In genomic region chr14:60247994-60248696, GRCh38 we compare ENCODE assay signal across 8 cellular contexts. TPM values are rescaled to one million over a fixed set of nuclear protein-coding genes. Genes with fewer than 3 reads are reported as not detected.
A peak's percentile ranks its signal among the peaks of the same experiment; 100 is the strongest.
DNase-seq lines count a peak whose midpoint lies in the region; ATAC-seq and TF ChIP-seq lines count a peak whose summit lies in the region.

No MANE protein-coding gene starts in this region.

- peaks cover 35 to 48% (median 42%) of the 10 kb centered on the region in 4 donors for H3K4me1 Mint-ChIP-seq in CD4-positive, CD25-positive, alpha-beta regulatory T cell
- H3K4me1 Mint-ChIP-seq in endothelial cell (ENCODE audit: unreplicated experiment), result peaks cover 37% of the 10 kb centered on the region

- H3K4me3 Mint-ChIP-seq in CD4-positive, CD25-positive, alpha-beta regulatory T cell, result peak overlapping the region; percentile 92 to 97 (median 96)
- H3K4me3 Mint-ChIP-seq in endothelial cell (ENCODE audit: unreplicated experiment), result peak overlapping the region; percentile 92

- peak; percentile 75 to 93 (median 85) for DNase-seq in CD4-positive, CD25-positive, alpha-beta regulatory T cell
- DNase-seq in HS-27A (ENCODE audit: low read depth), result peak; percentile 80
- peak; percentile 94 for DNase-seq in NOMO-1 treated with DMSO at 0.1 percent for 48 hours (lab: John Stamatoyannopoulos, UW; ENCODE audit: unreplicated experiment)
- DNase-seq in activated CD8-positive, alpha-beta memory T cell treated with anti-CD3 and anti-CD28 coated beads, Interleukin-2, amount 50 U/mL, for 4 hours, result peak; percentile 77
- peak; percentile 66 for DNase-seq in endothelial cell (ENCODE audit: low spot score)
- DNase-seq in stimulated activated CD8-positive, alpha-beta memory T cell treated with anti-CD3 and anti-CD28 coated beads, Interleukin-15, amount 100 ng/mL, for 24 hours (ENCODE audit: low read depth), result peak; percentile 52

- H3K9me3 Mint-ChIP-seq in CD4-positive, CD25-positive, alpha-beta regulatory T cell, result no peaks in the 10 kb centered on the region
- H3K9me3 Mint-ChIP-seq in endothelial cell (ENCODE audit: unreplicated experiment), result no peaks in the 10 kb centered on the region

- peak overlapping the region; percentile 100 for H3K27ac ChIP-seq in CD4-positive, CD25-positive, alpha-beta regulatory T cell (ENCODE audit: insufficient read depth, low read length, poor library complexity, severe bottlenecking)
- peak overlapping the region; percentile 96 for H3K27ac ChIP-seq in mesodermal cell (ENCODE audit: low read depth, low read length, severe bottlenecking)

- peak; percentile 65 to 68 for ATAC-seq in CD4-positive, CD25-positive, alpha-beta regulatory T cell (ENCODE audit: low read depth in 2 of 2)
- ATAC-seq in GM19467 (IDR thresholded peaks at IDR 0.05; ENCODE audit: unreplicated experiment), result peak; percentile 67

- H3K4me1 ChIP-seq in CD4-positive, CD25-positive, alpha-beta regulatory T cell (ENCODE audit: control insufficient read depth, insufficient read depth, low read length, poor library complexity, severe bottlenecking), result peaks cover 33% of the 10 kb centered on the region
- H3K4me1 ChIP-seq in mesodermal cell (ENCODE audit: control insufficient read depth, insufficient read depth, low read length, poor library complexity, severe bottlenecking), result peaks cover 7% of the 10 kb centered on the region

- H3K9me3 ChIP-seq in CD4-positive, CD25-positive, alpha-beta regulatory T cell (ENCODE audit: control insufficient read depth in 2 of 2, low read length in 2 of 2), result no peaks in the 10 kb centered on the region
- H3K9me3 ChIP-seq in mesodermal cell (ENCODE audit: control insufficient read depth, low read length), result no peaks in the 10 kb centered on the region

- peaks cover 9% of the 10 kb centered on the region for H3K27me3 Mint-ChIP-seq in CD4-positive, CD25-positive, alpha-beta regulatory T cell
- peaks cover 10% of the 10 kb centered on the region for H3K27me3 Mint-ChIP-seq in endothelial cell (ENCODE audit: unreplicated experiment)

- peaks cover 4% of the 10 kb centered on the region for H3K36me3 Mint-ChIP-seq in CD4-positive, CD25-positive, alpha-beta regulatory T cell
- no peaks in the 10 kb centered on the region for H3K36me3 Mint-ChIP-seq in endothelial cell (ENCODE audit: low read depth, unreplicated experiment)

- TF ChIP-seq CTCF in endothelial cell (IDR thresholded peaks at IDR 0.05; ENCODE audit: unreplicated experiment), result no peak

- H3K27me3 ChIP-seq in CD4-positive, CD25-positive, alpha-beta regulatory T cell (ENCODE audit: control insufficient read depth, insufficient read depth, low read length), result no peaks in the 10 kb centered on the region

- H3K4me3 ChIP-seq in CD4-positive, CD25-positive, alpha-beta regulatory T cell (ENCODE audit: low read depth, low read length), result peak overlapping the region; percentile 91
- H3K4me3 ChIP-seq in mesodermal cell (ENCODE audit: extremely low read depth, insufficient read depth, low read length, poor library complexity, severe bottlenecking), result peak overlapping the region; percentile 67

- WGBS in mesodermal cell (ENCODE audit: insufficient coverage in 2 of 2), 2 experiments, result 2 to 6% methylated on average over 21 of the region's 27 CpGs

- no peaks in the 10 kb centered on the region for H3K36me3 ChIP-seq in CD4-positive, CD25-positive, alpha-beta regulatory T cell (ENCODE audit: control insufficient read depth, insufficient read depth, low read length)
- no peaks in the 10 kb centered on the region for H3K36me3 ChIP-seq in mesodermal cell (ENCODE audit: control insufficient read depth, insufficient read depth, low read length)

- H3K27ac Mint-ChIP-seq in CD4-positive, CD25-positive, alpha-beta regulatory T cell, result peak overlapping the region; percentile 99 to 100 (median 99)
- H3K27ac Mint-ChIP-seq in endothelial cell (ENCODE audit: unreplicated experiment), result peak overlapping the region; percentile 98

RNA-seq across cellular contexts. Expression of gene PPM1A, which starts 0.9 kb away (rescaled TPM):
- 83.3 TPM for total RNA-seq in CD4-positive, CD25-positive, alpha-beta regulatory T cell
- polyA plus RNA-seq in CD4-positive, CD25-positive, alpha-beta regulatory T cell, result 10 to 100 TPM; 15.0 to 25.1 (median 20.4) TPM
- 38.0 TPM for total RNA-seq in endothelial cell (ENCODE audit: unreplicated experiment)
- 31.3 TPM for polyA plus RNA-seq in mesodermal cell (2013, experiment 1 of 2)
- 29.8 TPM for polyA plus RNA-seq in mesodermal cell (2013, experiment 2 of 2)

Comparison
In these comparisons a context has a peak if more than half of its experiments do, and no peak if none do; other contexts are left out.
1. Peak in every context shown above with its lines: DNase-seq, ATAC-seq, H3K4me3 ChIP-seq and H3K27ac ChIP-seq.